8 cellular contexts compared by ENCODE assay signal in genomic region chrX:15493118-15494082, GRCh38.
DNase-seq lines count a peak whose midpoint lies in the region; ATAC-seq and TF ChIP-seq lines count a peak whose summit lies in the region.

Gene PIR (minus strand): TSS chrX:15493333. CDS start chrX:15491257, 2,076 bp downstream.

- peak; percentile 95 for ATAC-seq in GM19023 (IDR thresholded peaks at IDR 0.05; ENCODE audit: unreplicated experiment)
- peak; percentile 96 for ATAC-seq in HG03175 (IDR thresholded peaks at IDR 0.05; ENCODE audit: unreplicated experiment)

- peak; percentile 34 for TF ChIP-seq CTCF in AG10803 (conservative IDR thresholded peaks at IDR 0.05; ENCODE audit: low read length)

- H3K4me3 ChIP-seq in AG10803 (ENCODE audit: low read length) = peak within 1 kb of the TSS; percentile 58

- DNase-seq in AG10803 (ENCODE audit: low read depth) (peak; percentile 62), NCI-H345 treated with DMSO at 0.1 percent for 48 hours (lab: John Stamatoyannopoulos, UW; ENCODE audit: unreplicated experiment) (peak; percentile 52), cortex of kidney (lab: John Stamatoyannopoulos, UW) (peak; percentile 14), left kidney (ENCODE audit: low read depth, low spot score) (peak; percentile 90)
- DNase-seq in activated CD4-positive, alpha-beta T cell treated with anti-CD3 and anti-CD28 coated beads for 24 hours (ENCODE audit: low read depth in 2 of 2) = peak; percentile 39 to 46
- DNase-seq in stimulated activated CD4-positive, alpha-beta T cell treated with anti-CD3 and anti-CD28 coated beads, Interleukin-2, amount 100 ng/mL, for 48 hours = peak; percentile 34 to 47

Comparison
In these comparisons a context has a peak if more than half of its experiments do, and no peak if none do; other contexts are left out.
1. Peak in every context shown above with its lines: DNase-seq, ATAC-seq and H3K4me3 ChIP-seq.
2. DNase-seq: peak in every context shown above with its lines; median percentile 90 in left kidney; 62 in AG10803; 52 in NCI-H345 treated with DMSO at 0.1 percent for 48 hours; 42 in activated CD4-positive, alpha-beta T cell treated with anti-CD3 and anti-CD28 coated beads for 24 hours; 40 in stimulated activated CD4-positive, alpha-beta T cell treated with anti-CD3 and anti-CD28 coated beads, Interleukin-2, amount 100 ng/mL, for 48 hours; 14 in cortex of kidney.